8 cellular contexts compared by ENCODE assay signal in the genomic region with DNA sequence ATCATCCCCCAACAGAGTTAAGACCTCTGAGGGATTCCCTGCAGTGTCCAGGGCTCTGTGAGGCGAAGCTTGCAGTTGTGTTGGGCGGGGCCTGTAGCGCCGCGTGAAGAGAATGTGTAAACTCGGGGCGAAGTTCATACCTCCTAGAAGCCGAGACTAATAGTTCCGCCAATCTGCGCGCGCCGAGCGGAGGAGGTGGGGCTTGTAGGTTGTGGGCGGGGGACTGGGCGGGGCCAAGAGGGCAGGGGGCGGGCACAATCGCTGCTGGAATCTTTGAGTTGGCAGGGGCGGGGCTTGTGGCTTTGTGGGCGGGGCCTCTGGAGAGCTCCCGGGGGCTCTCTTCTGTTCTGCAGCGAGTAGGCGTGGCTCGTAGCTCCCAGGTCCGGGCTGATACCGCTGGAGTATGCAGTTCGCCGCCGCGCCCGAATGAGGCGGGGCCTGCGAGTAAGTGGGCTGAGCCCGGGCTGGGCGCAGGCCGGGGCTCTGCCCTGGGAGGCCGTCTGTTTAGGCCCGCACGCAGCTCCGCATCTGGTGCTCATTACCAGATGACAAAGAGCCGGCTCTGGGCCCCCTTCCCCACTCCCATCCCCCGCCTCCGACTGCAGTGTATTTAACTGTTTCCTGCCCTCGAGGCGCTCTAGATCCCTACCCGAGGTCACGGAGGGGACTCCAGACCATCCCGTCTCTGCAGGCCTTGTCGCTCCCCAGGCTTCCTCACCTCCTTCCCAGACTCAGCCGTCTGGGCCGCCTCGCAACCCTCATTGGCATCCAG. TPM values are rescaled to one million over a fixed set of nuclear protein-coding genes. Genes with fewer than 3 reads are reported as not detected.
A peak's percentile ranks its signal among the peaks of the same experiment; 100 is the strongest.
DNase-seq lines count a peak whose midpoint lies in the region; ATAC-seq and TF ChIP-seq lines count a peak whose summit lies in the region.

No MANE protein-coding gene starts in this region.

- H3K4me1 ChIP-seq in KMS-11 (ENCODE audit: low read depth, poor library complexity, severe bottlenecking) (peaks cover 4% of the 10 kb centered on the region), Peyer's patch (peaks cover 4 to 36% (median 12%) of the 10 kb centered on the region in 4 donors), esophagus squamous epithelium (peaks cover 29 to 65% (median 38%) of the 10 kb centered on the region in 3 donors)

- H3K27ac ChIP-seq in KMS-11 (peak overlapping the region; percentile 64), Peyer's patch (peak overlapping the region; percentile 88 to 96 (median 92)), esophagus squamous epithelium (peak overlapping the region; percentile 83 to 92 (median 89))

- no peak for TF ChIP-seq CTCF in KMS-11 (conservative IDR thresholded peaks at IDR 0.05; ENCODE audit: low read depth, low read length)
- peak in 1 of 6 experiments; percentile 5 for TF ChIP-seq CTCF in Peyer's patch (IDR thresholded peaks at IDR 0.05)
- no peak for TF ChIP-seq CTCF in esophagus squamous epithelium (IDR thresholded peaks at IDR 0.05)

- WGBS in esophagus squamous epithelium, 2 donors: 0 to 5% methylated on average over 7 to 8 of the region's 52 CpGs

- ATAC-seq in GM21786 (IDR thresholded peaks at IDR 0.05; ENCODE audit: unreplicated experiment): peak; percentile 70

- H3K4me2 ChIP-seq in KMS-11: peak overlapping the region; percentile 89

- H2AFZ ChIP-seq in KMS-11 (ENCODE audit: low read depth): peak overlapping the region; percentile 74

- TF ChIP-seq POLR2A in Peyer's patch (IDR thresholded peaks at IDR 0.05) (no peak), esophagus squamous epithelium (IDR thresholded peaks at IDR 0.05) (peak in 2 of 4 donors; percentile 27 to 57)

- H3K36me3 ChIP-seq in KMS-11 (ENCODE audit: insufficient read depth): no peaks in the 10 kb centered on the region
- H3K36me3 ChIP-seq in Peyer's patch: no peaks in the 10 kb centered on the region
- no peaks in the 10 kb centered on the region for H3K36me3 ChIP-seq in esophagus squamous epithelium

- H3K9me3 ChIP-seq in Peyer's patch: no peaks in the 10 kb centered on the region
- no peaks in the 10 kb centered on the region for H3K9me3 ChIP-seq in esophagus squamous epithelium

- H4K20me1 ChIP-seq in KMS-11 (ENCODE audit: insufficient read depth): no peaks in the 10 kb centered on the region

- DNase-seq in DMS53 treated with DMSO at 0.1 percent for 48 hours (lab: John Stamatoyannopoulos, UW; ENCODE audit: unreplicated experiment) (peak; percentile 99), Peyer's patch (peak; percentile 100), activated T-helper 1 cell treated with Interleukin-2 at 50 U/mL for 16 hours (ENCODE audit: low read depth) (peak; percentile 93), esophagus squamous epithelium (lab: John Stamatoyannopoulos, UW) (peak; percentile 93), myocyte (ENCODE audit: low read depth) (peak; percentile 97)
- peak; percentile 95 for DNase-seq in stimulated activated CD8-positive, alpha-beta memory T cell treated with anti-CD3 and anti-CD28 coated beads, Interleukin-7, amount 100 ng/mL, for 24 hours (ENCODE audit: low read depth)

- intact Hi-C loops in esophagus squamous epithelium (cut with DNase I): no loop called here

- H3K4me3 ChIP-seq in KMS-11 (IDR thresholded peaks at IDR 0.05; ENCODE audit: insufficient read depth, low read depth, low read length) (no peak overlapping the region), Peyer's patch (peak overlapping the region; percentile 32 to 59 (median 53)), esophagus squamous epithelium (peak overlapping the region; percentile 31 to 68 (median 60))

- H3K79me2 ChIP-seq in KMS-11 (ENCODE audit: insufficient read depth, low read depth): no peaks in the 10 kb centered on the region

- peaks cover 2% of the 10 kb centered on the region; the same call in 1 of the 2 replicates for H3K27me3 ChIP-seq in KMS-11 (ENCODE audit: insufficient read depth, low read depth)
- H3K27me3 ChIP-seq in Peyer's patch: no peaks in the 10 kb centered on the region
- peaks cover 0 to 32% (median 0%) of the 10 kb centered on the region in 4 donors for H3K27me3 ChIP-seq in esophagus squamous epithelium

- H3K9ac ChIP-seq in KMS-11: no peak overlapping the region; the same call in 1 of the 2 replicates

RNA-seq across cellular contexts. Expression of a gene that starts 4.1 kb away (rescaled TPM):
- total RNA-seq in Peyer's patch (10 to 100 TPM in 3 of 4 donors, 1 to 10 TPM in 1; 2.9 to 44.6 (median 12.0) TPM), esophagus squamous epithelium (10 to 100 TPM in 1 of 4 donors, 1 to 10 TPM in 3; 1.9 to 13.2 (median 6.1) TPM), myocyte (not detected in 2 replicates)
- 0.05 TPM for polyA plus RNA-seq in myocyte (2012)

RNA-seq across cellular contexts. Expression of a gene that starts 21.0 kb away (rescaled TPM):
- total RNA-seq in Peyer's patch: under 1 TPM in 2 of 4 donors, not detected in 2; 0.27 to 0.35 TPM
- not detected for total RNA-seq in esophagus squamous epithelium
- 0.08 and 0.26 TPM in 2 replicates for total RNA-seq in myocyte
- polyA plus RNA-seq in myocyte (2012): 0.48 TPM

RNA-seq across cellular contexts. Expression of a gene that starts 23.5 kb away (rescaled TPM):
- total RNA-seq in Peyer's patch: 10 to 100 TPM in 2 of 4 donors, 1 to 10 TPM in 2; 4.1 to 18.9 (median 10.8) TPM
- total RNA-seq in esophagus squamous epithelium: 10 to 100 TPM; 22.3 to 37.2 (median 27.6) TPM
- 32.3 and 43.9 TPM in 2 replicates for total RNA-seq in myocyte
- polyA plus RNA-seq in myocyte (2012): 5.7 TPM

RNA-seq across cellular contexts. Expression of a gene that starts 23.8 kb away (rescaled TPM):
- total RNA-seq in Peyer's patch: 100 to 1,000 TPM in 3 of 4 donors, 10 to 100 TPM in 1; 52.0 to 132 (median 115) TPM
- total RNA-seq in esophagus squamous epithelium: 10 to 100 TPM; 51.9 to 71.9 (median 63.8) TPM
- total RNA-seq in myocyte: 115 and 165 TPM in 2 replicates
- 204 TPM for polyA plus RNA-seq in myocyte (2012)

RNA-seq across cellular contexts. Expression of a gene that starts 32.2 kb away (rescaled TPM):
- 10 to 100 TPM; 36.9 to 63.5 (median 50.3) TPM for total RNA-seq in Peyer's patch
- 10 to 100 TPM; 43.8 to 65.5 (median 56.8) TPM for total RNA-seq in esophagus squamous epithelium
- total RNA-seq in myocyte: 45.9 and 56.1 TPM in 2 replicates
- 39.2 TPM for polyA plus RNA-seq in myocyte (2012)
